13 cellular contexts compared by ENCODE assay signal in genomic region chr1:242178924-242179708, GRCh38.
DNase-seq lines count a peak whose midpoint lies in the region; ATAC-seq and TF ChIP-seq lines count a peak whose summit lies in the region.
"Had no signal": no experiment of that assay in that cellular context is flagged by ENCODE, and none has a peak within 500 bp of the region (broad histone marks: within the 10 kb centered on the region; RNA-seq: fewer than 3 reads in every experiment).

No MANE protein-coding gene starts in this region.

- H3K36me3 ChIP-seq in neural progenitor cell = no peaks in the 10 kb centered on the region
- H3K36me3 ChIP-seq: Peyer's patch had no signal

- no peaks in the 10 kb centered on the region for H3K36me3 Mint-ChIP-seq in neural progenitor cell
- H3K36me3 Mint-ChIP-seq: immature natural killer cell, type B pancreatic cell had no signal

- DNase-seq in caudate nucleus (lab: John Stamatoyannopoulos, UW) (peak in 35 of 61 donors; percentile 3 to 81 (median 30)), neural progenitor cell (ENCODE audit: low spot score) (no peak), ecto neural progenitor cell (ENCODE audit: low spot score) (no peak), DMS 273 treated with DMSO at 0.1 percent for 48 hours (lab: John Stamatoyannopoulos, UW) (no peak)
- DNase-seq: activated naive CD4-positive, alpha-beta T cell; immature natural killer cell; NCI-H446 treated with DMSO at 0.1 percent for 48 hours; Peyer's patch; stimulated activated CD4-positive, alpha-beta T cell treated with anti-CD3 and anti-CD28 coated beads, Interleukin-4, amount 100 ng/mL, for 24 hours had no signal

- H3K9me3 ChIP-seq in neural progenitor cell (ENCODE audit: low read depth) = no peaks in the 10 kb centered on the region
- H3K9me3 ChIP-seq: Peyer's patch had no signal

- peaks cover 3% of the 10 kb centered on the region for H3K27me3 Mint-ChIP-seq in neural progenitor cell (ENCODE audit: insufficient read depth, low read depth)
- H3K27me3 Mint-ChIP-seq: type B pancreatic cell had no signal

- peaks cover 22% of the 10 kb centered on the region for H3K9me3 Mint-ChIP-seq in neural progenitor cell

- H3K27me3 ChIP-seq in neural progenitor cell = no peaks in the 10 kb centered on the region
- H3K27me3 ChIP-seq: Peyer's patch had no signal

- peak; percentile 5 for ATAC-seq in GM19397 (IDR thresholded peaks at IDR 0.05; ENCODE audit: unreplicated experiment)
- ATAC-seq in HG03354 (IDR thresholded peaks at IDR 0.05; ENCODE audit: poor library complexity, severe bottlenecking, unreplicated experiment) = peak; percentile 10
- no peak for ATAC-seq in HG02852 (IDR thresholded peaks at IDR 0.05; ENCODE audit: unreplicated experiment)

- no peak overlapping the region for H3K4me3 ChIP-seq in neural progenitor cell
- H3K4me3 ChIP-seq: Peyer's patch had no signal

- H3K4me1 Mint-ChIP-seq in neural progenitor cell = peaks cover 10% of the 10 kb centered on the region
- H3K4me1 Mint-ChIP-seq: immature natural killer cell had no signal

- H3K27ac ChIP-seq in caudate nucleus (ENCODE audit: low read depth, low read length) = peak overlapping the region; percentile 97
- peak overlapping the region; percentile 26 for H3K27ac ChIP-seq in neural progenitor cell
- H3K27ac ChIP-seq: Peyer's patch had no signal

- no peaks in the 10 kb centered on the region for H3K79me2 ChIP-seq in neural progenitor cell (ENCODE audit: low read depth)

- H3K9ac ChIP-seq in neural progenitor cell = no peak overlapping the region

- H3K27ac Mint-ChIP-seq in neural progenitor cell = peak overlapping the region; percentile 7
- H3K27ac Mint-ChIP-seq: immature natural killer cell, type B pancreatic cell had no signal

- no peak for TF ChIP-seq CTCF in neural progenitor cell (IDR thresholded peaks at IDR 0.05)

- H3K4me3 Mint-ChIP-seq in neural progenitor cell = no peak overlapping the region
- H3K4me3 Mint-ChIP-seq: immature natural killer cell, type B pancreatic cell had no signal

- peaks cover 18% of the 10 kb centered on the region for H3K4me1 ChIP-seq in neural progenitor cell
- H3K4me1 ChIP-seq: Peyer's patch had no signal

- peak overlapping the region; percentile 36 for H2AFZ ChIP-seq in neural progenitor cell (replicated peaks)

- H4K20me1 ChIP-seq in neural progenitor cell (ENCODE audit: low read depth) = no peaks in the 10 kb centered on the region

- H3F3A ChIP-seq in neural progenitor cell (ENCODE audit: low read depth) = peaks cover 28% of the 10 kb centered on the region

- peak overlapping the region; percentile 17 for H3K4me2 ChIP-seq in neural progenitor cell

Comparison
In these comparisons a context has a peak if more than half of its experiments do, and no peak if none do; other contexts are left out.
1. DNase-seq: peak in caudate nucleus (35 of 61); none in neural progenitor cell (single experiment), ecto neural progenitor cell (single experiment) and DMS 273 treated with DMSO at 0.1 percent for 48 hours (single experiment).